ENCODE assay signal across 31 cellular contexts in genomic region chr9:79671558-79671957, GRCh38.
DNase-seq lines count a peak whose midpoint lies in the region; ATAC-seq, FAIRE-seq and TF ChIP-seq lines count a peak whose summit lies in the region.
"Had no signal": no experiment of that assay in that cellular context is flagged by ENCODE, and none has a peak within 500 bp of the region (broad histone marks: within the 10 kb centered on the region; RNA-seq: fewer than 3 reads in every experiment).

No MANE protein-coding gene starts in this region.

- intact Hi-C loops in mucosa of descending colon (cut with DNase I, micrococcal nuclease): no loop called here
- intact Hi-C loops in naive thymus-derived CD4-positive, alpha-beta T cell (cut with micrococcal nuclease): loop anchor here in 1 of 2 donors (5.0 kb wide), 1 partner anchor 39 kb away; no protein-coding TSS in a partner anchor

- DNase-seq in A549 (ENCODE audit: low read depth in 1 of 2, low spot score in 1 of 2): peak in 1 of 2 experiments; percentile 25
- peak; percentile 37 for DNase-seq in choroid plexus epithelial cell (ENCODE audit: low read depth)
- DNase-seq in mucosa of descending colon: no peak
- no peak for DNase-seq in stimulated activated naive CD4-positive, alpha-beta T cell (lab: John Stamatoyannopoulos, UW)
- no peak for DNase-seq in naive thymus-derived CD4-positive, alpha-beta T cell
- no peak for DNase-seq in stimulated activated naive CD8-positive, alpha-beta T cell treated with anti-CD3 and anti-CD28 coated beads, Interleukin-15, Interleukin-2, amounts not matched to agents 100 U/mL and 50 U/mL, for 24 hours
- DNase-seq: activated CD4-positive, alpha-beta T cell treated with anti-CD3 and anti-CD28 coated beads, Interleukin-2, amount 50 U/mL, for 1 hour; activated CD8-positive, alpha-beta memory T cell treated with anti-CD3 and anti-CD28 coated beads, Interleukin-2, amount 10 ng/mL, durations not matched to agents 7 days and 5 days; activated naive CD4-positive, alpha-beta T cell treated with Interleukin-2 at 50 U/mL for 16 hours; activated T-cell treated with anti-CD3 and anti-CD28 coated beads, Interleukin-2, amount 50 U/mL, for 72 hours; amygdala; DMS79; H7; heart left ventricle; Kasumi-1; left lung; midbrain; NCI-H1092; NCI-H1930; NCI-H748 treated with DMSO at 0.1 percent for 48 hours; RPMI8226; upper lobe of right lung had no signal

- peak overlapping the region; percentile 68 for H3K4me2 ChIP-seq in A549

- H3K9me3 Mint-ChIP-seq in naive thymus-derived CD4-positive, alpha-beta T cell: no peaks in the 10 kb centered on the region
- H3K9me3 Mint-ChIP-seq: activated T-cell treated with anti-CD3 and anti-CD28 coated beads, Interleukin-2, amount 50 U/mL, for 72 hours; neural crest cell; T-helper 2 cell treated with Interferon-gamma antibody and Interleukin-4, amounts not matched to agents 5 μg/mL and 100 μg/mL, for 36 hours had no signal

- CTCF ChIA-PET in A549 (lab: Yijun Ruan, JAX): interaction anchor here (1.5 kb wide), 1 partner anchor 100 kb away, joined by 3 read pairs; the partner anchor contains the start of gene TLE4
- CTCF ChIA-PET in naive thymus-derived CD4-positive, alpha-beta T cell (lab: Charles Lee): interaction anchor here (0.7 kb wide), 1 partner anchor 24 kb away, joined by 4 read pairs; no protein-coding TSS in a partner anchor

- no peak overlapping the region for H3K9ac ChIP-seq in HUES64 (ENCODE audit: low read depth, low read length)

- H3K4me3 ChIP-seq in A549: no peak overlapping the region
- H3K4me3 ChIP-seq in HUES64 (ENCODE audit: low read length): no peak overlapping the region
- no peak overlapping the region for H3K4me3 ChIP-seq in choroid plexus epithelial cell (ENCODE audit: low read depth, low read length)
- no peak overlapping the region for H3K4me3 ChIP-seq in mucosa of descending colon
- no peak overlapping the region for H3K4me3 ChIP-seq in naive thymus-derived CD4-positive, alpha-beta T cell (ENCODE audit: low read length)
- H3K4me3 ChIP-seq: cardiac muscle cell, heart left ventricle, left lung, upper lobe of right lung had no signal

- ATAC-seq in A549 (peak; percentile 60 to 74), mucosa of descending colon (peak; percentile 34), GM19452 (IDR thresholded peaks at IDR 0.05; ENCODE audit: unreplicated experiment) (no peak)
- no peak for ATAC-seq in naive thymus-derived CD4-positive, alpha-beta T cell
- no peak for ATAC-seq in stimulated activated naive CD8-positive, alpha-beta T cell treated with anti-CD3 and anti-CD28 coated beads, Interleukin-15, Interleukin-2, amounts not matched to agents 100 U/mL and 50 U/mL, for 24 hours
- ATAC-seq: activated CD8-positive, alpha-beta memory T cell treated with anti-CD3 and anti-CD28 coated beads, Interleukin-2, amount 10 ng/mL, durations not matched to agents 7 days and 5 days; activated T-cell treated with anti-CD3 and anti-CD28 coated beads, Interleukin-2, amount 50 U/mL, for 72 hours; heart left ventricle; left lung; SK-N-SH treated with all-trans-retinoic acid at 6 μM for 48 hours; upper lobe of right lung had no signal

- H3K36me3 ChIP-seq in HUES64 (ENCODE audit: insufficient read depth, low read length): peaks cover 4% of the 10 kb centered on the region; the same call in 1 of the 2 replicates
- no peaks in the 10 kb centered on the region for H3K36me3 ChIP-seq in mucosa of descending colon (ENCODE audit: low read depth)
- H3K36me3 ChIP-seq in naive thymus-derived CD4-positive, alpha-beta T cell (ENCODE audit: control insufficient read depth in 2 of 3, insufficient read depth in 3 of 3, low read length in 3 of 3): no peaks in the 10 kb centered on the region
- H3K36me3 ChIP-seq: cardiac muscle cell, upper lobe of right lung had no signal

- POLR2A ChIA-PET in A549 (lab: Yijun Ruan, JAX): no interaction called here
- POLR2A ChIA-PET in naive thymus-derived CD4-positive, alpha-beta T cell (lab: Charles Lee): interaction anchor here (2.1 kb wide), 1 partner anchor 100 kb away, joined by 5 read pairs; the partner anchor contains the start of gene TLE4

- H3K27ac ChIP-seq in A549: peak overlapping the region; percentile 13 to 23; a peak in 2 of 6 replicates
- H3K27ac ChIP-seq in HUES64 (ENCODE audit: low read depth, low read length): 0 out of 2 replicates have a peak overlapping the region, but pooled peaks have one; percentile 7
- H3K27ac ChIP-seq in naive thymus-derived CD4-positive, alpha-beta T cell (ENCODE audit: low read depth, low read length): no peak overlapping the region
- H3K27ac ChIP-seq: cardiac muscle cell, heart left ventricle, left lung, upper lobe of right lung, VCaP had no signal

- peaks cover 49% of the 10 kb centered on the region for H3K4me1 ChIP-seq in A549
- H3K4me1 ChIP-seq in HUES64 (ENCODE audit: insufficient read depth, low read length): peaks cover 65% of the 10 kb centered on the region
- H3K4me1 ChIP-seq in mucosa of descending colon (ENCODE audit: low read depth): no peaks in the 10 kb centered on the region
- no peaks in the 10 kb centered on the region for H3K4me1 ChIP-seq in naive thymus-derived CD4-positive, alpha-beta T cell (ENCODE audit: control insufficient read depth in 2 of 2, insufficient read depth in 2 of 2, low read length in 2 of 2)

- no peaks in the 10 kb centered on the region for H3K27me3 ChIP-seq in HUES64 (ENCODE audit: insufficient read depth, low read length)
- H3K27me3 ChIP-seq in naive thymus-derived CD4-positive, alpha-beta T cell (ENCODE audit: control insufficient read depth in 2 of 2, insufficient read depth in 2 of 2, low read length in 2 of 2): no peaks in the 10 kb centered on the region
- H3K27me3 ChIP-seq: cardiac muscle cell, heart left ventricle, left lung, upper lobe of right lung had no signal

- peaks cover 0 to 56% (median 51%) of the 10 kb centered on the region in 5 donors for H3K36me3 Mint-ChIP-seq in naive thymus-derived CD4-positive, alpha-beta T cell

- no peak for TF ChIP-seq POLR2A in A549 (IDR thresholded peaks at IDR 0.05; ENCODE audit: low read length)

- no peak for TF ChIP-seq CTCF in A549 (IDR thresholded peaks at IDR 0.05)
- no peak for TF ChIP-seq CTCF in choroid plexus epithelial cell (conservative IDR thresholded peaks at IDR 0.05; ENCODE audit: low read depth, low read length)
- TF ChIP-seq CTCF in mucosa of descending colon (IDR thresholded peaks at IDR 0.05): no peak

- no peaks in the 10 kb centered on the region for H3K27me3 Mint-ChIP-seq in naive thymus-derived CD4-positive, alpha-beta T cell
- H3K27me3 Mint-ChIP-seq: activated CD8-positive, alpha-beta memory T cell treated with anti-CD3 and anti-CD28 coated beads, Interleukin-2, amount 10 ng/mL, durations not matched to agents 7 days and 5 days; B cell had no signal

- H3K27ac Mint-ChIP-seq in naive thymus-derived CD4-positive, alpha-beta T cell: peak overlapping the region in 2 of 9 donors; percentile 16 to 20
- H3K27ac Mint-ChIP-seq: activated CD8-positive, alpha-beta memory T cell treated with anti-CD3 and anti-CD28 coated beads, Interleukin-2, amount 10 ng/mL, durations not matched to agents 7 days and 5 days; activated T-cell treated with anti-CD3 and anti-CD28 coated beads, Interleukin-2, amount 50 U/mL, for 72 hours; B cell; T-helper 2 cell treated with Interferon-gamma antibody and Interleukin-4, amounts not matched to agents 5 μg/mL and 100 μg/mL, for 36 hours had no signal

- TF ChIP-seq EP300 in A549 (IDR thresholded peaks at IDR 0.05): no peak

- TF ChIP-seq RAD21 in A549 (conservative IDR thresholded peaks at IDR 0.05 in 1 of 2, IDR thresholded peaks at IDR 0.05 in 1 of 2): no peak

- H3K4me3 Mint-ChIP-seq in naive thymus-derived CD4-positive, alpha-beta T cell: peak overlapping the region in 1 of 10 donors; percentile 49
- H3K4me3 Mint-ChIP-seq: activated CD8-positive, alpha-beta memory T cell treated with anti-CD3 and anti-CD28 coated beads, Interleukin-2, amount 10 ng/mL, durations not matched to agents 7 days and 5 days; activated T-cell treated with anti-CD3 and anti-CD28 coated beads, Interleukin-2, amount 50 U/mL, for 72 hours; B cell; neural crest cell; T-helper 2 cell treated with Interferon-gamma antibody and Interleukin-4, amounts not matched to agents 5 μg/mL and 100 μg/mL, for 36 hours had no signal

- H3K9me3 ChIP-seq in A549 (no peaks in the 10 kb centered on the region), HUES64 (ENCODE audit: insufficient read depth, low read depth, low read length) (no peaks in the 10 kb centered on the region), mucosa of descending colon (no peaks in the 10 kb centered on the region)
- H3K9me3 ChIP-seq in naive thymus-derived CD4-positive, alpha-beta T cell (ENCODE audit: control insufficient read depth in 2 of 3, low read length in 3 of 3): no peaks in the 10 kb centered on the region
- H3K9me3 ChIP-seq: heart left ventricle, left lung, upper lobe of right lung had no signal

- no peak for FAIRE-seq in A549 (lab: Jason Lieb, UNC)
- FAIRE-seq: A204.1 had no signal

- 50% methylated on average over 2 of the region's 2 CpGs for WGBS in A549 (ENCODE audit: missing lambda C conversion rate)
- 28% methylated on average over 2 of the region's 2 CpGs for WGBS in HUES64

- H3K4me1 Mint-ChIP-seq in naive thymus-derived CD4-positive, alpha-beta T cell: peaks cover 7 to 76% (median 53%) of the 10 kb centered on the region in 7 donors

TF ChIP-seq in A549, 52 proteins besides CTCF, POLR2A, EP300 and RAD21 (continues in another document):
- TF ChIP-seq ZNF302 (CRISPR knock-in tag; IDR thresholded peaks at IDR 0.05) (no peak), HOXB13 (CRISPR knock-in tag; IDR thresholded peaks at IDR 0.05; ENCODE audit: low read depth) (no peak), TP53 (CRISPR knock-in tag; IDR thresholded peaks at IDR 0.05) (no peak), ZFP36 (IDR thresholded peaks at IDR 0.05; ENCODE audit: borderline replicate concordance, partially characterized antibody) (no peak), ESRRA (IDR thresholded peaks at IDR 0.05; ENCODE audit: borderline replicate concordance, low read length) (no peak), E2F6 (IDR thresholded peaks at IDR 0.05; ENCODE audit: borderline replicate concordance, low read depth) (no peak), PBX3 (IDR thresholded peaks at IDR 0.05) (no peak)

Comparison
In these comparisons a context has a peak if more than half of its experiments do, and no peak if none do; other contexts are left out.
1. ATAC-seq: peak in A549 (2 of 2) and mucosa of descending colon (single experiment); none in naive thymus-derived CD4-positive, alpha-beta T cell (single experiment), stimulated activated naive CD8-positive, alpha-beta T cell treated with anti-CD3 and anti-CD28 coated beads, Interleukin-15, Interleukin-2, amounts not matched to agents 100 U/mL and 50 U/mL, for 24 hours (single experiment) and GM19452 (single experiment).